In genomic region chr11:111368285-111368560, GRCh38 we compare ENCODE assay signal across 38 cellular contexts. TPM values are rescaled to one million over a fixed set of nuclear protein-coding genes. Genes with fewer than 3 reads are reported as not detected.
DNase-seq lines count a peak whose midpoint lies in the region; ATAC-seq and TF ChIP-seq lines count a peak whose summit lies in the region.
"Had no signal": no experiment of that assay in that cellular context is flagged by ENCODE, and none has a peak within 500 bp of the region (broad histone marks: within the 10 kb centered on the region; RNA-seq: fewer than 3 reads in every experiment).

No MANE protein-coding gene starts in this region.

- no peak for TF ChIP-seq CTCF in dorsolateral prefrontal cortex (IDR thresholded peaks at IDR 0.05 in 54 of 56, conservative IDR thresholded peaks at IDR 0.05 in 2 of 56; ENCODE audit: low read depth in 1 of 56, partially characterized antibody in 56 of 56)

- no peak overlapping the region for H3K4me3 ChIP-seq in dorsolateral prefrontal cortex
- H3K4me3 ChIP-seq: A549, K562, lower lobe of right lung, MG63, prostate gland, SJCRH30, upper lobe of left lung had no signal

- H3K4me1 Mint-ChIP-seq in stimulated activated naive CD8-positive, alpha-beta T cell treated with anti-CD3 and anti-CD28 coated beads, Interleukin-15, Interleukin-2, amounts not matched to agents 100 ng/mL and 50 ng/mL, for 24 hours (ENCODE audit: low read depth): peaks cover 75% of the 10 kb centered on the region
- H3K4me1 Mint-ChIP-seq in stimulated activated naive CD8-positive, alpha-beta T cell treated with anti-CD3 and anti-CD28 coated beads, Interleukin-15, amount 100 ng/mL, for 72 hours: peaks cover 27% of the 10 kb centered on the region
- H3K4me1 Mint-ChIP-seq in activated T-helper 1 cell treated with anti-CD3 and anti-CD28 coated beads, Interleukin-12 subunit alpha, Interleukin-12 subunit beta, Interleukin-2, Interleukin-4 antibody, amounts not matched to agents 30 ng/mL and 10 ng/mL and 1 ng/mL, durations not matched to agents 14 hours and 24 hours and 36 hours (ENCODE audit: low read depth): peaks cover 66% of the 10 kb centered on the region
- H3K4me1 Mint-ChIP-seq: natural killer cell had no signal

- peak overlapping the region; percentile 52 for H3K27ac Mint-ChIP-seq in stimulated activated naive CD8-positive, alpha-beta T cell treated with anti-CD3 and anti-CD28 coated beads, Interleukin-15, Interleukin-2, amounts not matched to agents 100 ng/mL and 50 ng/mL, for 24 hours
- no peak overlapping the region for H3K27ac Mint-ChIP-seq in stimulated activated naive CD8-positive, alpha-beta T cell treated with anti-CD3 and anti-CD28 coated beads, Interleukin-15, amount 100 ng/mL, for 72 hours
- peak overlapping the region; percentile 61 for H3K27ac Mint-ChIP-seq in activated T-helper 1 cell treated with anti-CD3 and anti-CD28 coated beads, Interleukin-12 subunit alpha, Interleukin-12 subunit beta, Interleukin-2, Interleukin-4 antibody, amounts not matched to agents 30 ng/mL and 10 ng/mL and 1 ng/mL, durations not matched to agents 14 hours and 24 hours and 36 hours
- H3K27ac Mint-ChIP-seq: activated naive CD8-positive, alpha-beta T cell treated with anti-CD3 and anti-CD28 coated beads, Interleukin-2, amount 10 ng/mL, durations not matched to agents 7 days and 5 days; CD8-positive, alpha-beta T cell; effector memory CD8-positive, alpha-beta T cell; HFFc6; natural killer cell had no signal

- no peak overlapping the region for H3K27ac ChIP-seq in dorsolateral prefrontal cortex
- H3K27ac ChIP-seq: A549, lower lobe of right lung, prostate gland, SJCRH30, upper lobe of left lung had no signal

- no peak overlapping the region for H3K4me3 Mint-ChIP-seq in stimulated activated naive CD8-positive, alpha-beta T cell treated with anti-CD3 and anti-CD28 coated beads, Interleukin-15, Interleukin-2, amounts not matched to agents 100 ng/mL and 50 ng/mL, for 24 hours
- no peak overlapping the region for H3K4me3 Mint-ChIP-seq in stimulated activated naive CD8-positive, alpha-beta T cell treated with anti-CD3 and anti-CD28 coated beads, Interleukin-15, amount 100 ng/mL, for 72 hours
- no peak overlapping the region for H3K4me3 Mint-ChIP-seq in activated T-helper 1 cell treated with anti-CD3 and anti-CD28 coated beads, Interleukin-12 subunit alpha, Interleukin-12 subunit beta, Interleukin-2, Interleukin-4 antibody, amounts not matched to agents 30 ng/mL and 10 ng/mL and 1 ng/mL, durations not matched to agents 14 hours and 24 hours and 36 hours
- H3K4me3 Mint-ChIP-seq: activated naive CD8-positive, alpha-beta T cell treated with anti-CD3 and anti-CD28 coated beads, Interleukin-2, amount 10 ng/mL, durations not matched to agents 7 days and 5 days; CD8-positive, alpha-beta T cell; effector memory CD8-positive, alpha-beta T cell; HFFc6; natural killer cell had no signal

- intact Hi-C loops in activated T-helper 1 cell treated with anti-CD3 and anti-CD28 coated beads, Interleukin-12 subunit alpha, Interleukin-12 subunit beta, Interleukin-2, Interleukin-4 antibody, amounts not matched to agents 30 ng/mL and 10 ng/mL and 1 ng/mL, durations not matched to agents 14 hours and 24 hours and 36 hours (cut with micrococcal nuclease): no loop called here
- intact Hi-C loops in dorsolateral prefrontal cortex (cut with DNase I): no loop called here

- H3K27me3 Mint-ChIP-seq in stimulated activated naive CD8-positive, alpha-beta T cell treated with anti-CD3 and anti-CD28 coated beads, Interleukin-15, Interleukin-2, amounts not matched to agents 100 ng/mL and 50 ng/mL, for 24 hours: no peaks in the 10 kb centered on the region
- H3K27me3 Mint-ChIP-seq in stimulated activated naive CD8-positive, alpha-beta T cell treated with anti-CD3 and anti-CD28 coated beads, Interleukin-15, amount 100 ng/mL, for 72 hours: no peaks in the 10 kb centered on the region
- no peaks in the 10 kb centered on the region for H3K27me3 Mint-ChIP-seq in activated T-helper 1 cell treated with anti-CD3 and anti-CD28 coated beads, Interleukin-12 subunit alpha, Interleukin-12 subunit beta, Interleukin-2, Interleukin-4 antibody, amounts not matched to agents 30 ng/mL and 10 ng/mL and 1 ng/mL, durations not matched to agents 14 hours and 24 hours and 36 hours (ENCODE audit: insufficient read depth)
- H3K27me3 Mint-ChIP-seq: activated naive CD8-positive, alpha-beta T cell treated with anti-CD3 and anti-CD28 coated beads, Interleukin-2, amount 10 ng/mL, durations not matched to agents 7 days and 5 days had no signal

- no peaks in the 10 kb centered on the region for H3K36me3 Mint-ChIP-seq in stimulated activated naive CD8-positive, alpha-beta T cell treated with anti-CD3 and anti-CD28 coated beads, Interleukin-15, Interleukin-2, amounts not matched to agents 100 ng/mL and 50 ng/mL, for 24 hours (ENCODE audit: low read depth)
- H3K36me3 Mint-ChIP-seq in activated T-helper 1 cell treated with anti-CD3 and anti-CD28 coated beads, Interleukin-12 subunit alpha, Interleukin-12 subunit beta, Interleukin-2, Interleukin-4 antibody, amounts not matched to agents 30 ng/mL and 10 ng/mL and 1 ng/mL, durations not matched to agents 14 hours and 24 hours and 36 hours (ENCODE audit: low read depth): peaks cover 61% of the 10 kb centered on the region
- H3K36me3 Mint-ChIP-seq: CD8-positive, alpha-beta T cell; natural killer cell had no signal

- no peaks in the 10 kb centered on the region for H3K27me3 ChIP-seq in dorsolateral prefrontal cortex
- H3K27me3 ChIP-seq: MG63, SJCRH30, upper lobe of left lung had no signal

- DNase-seq in stimulated activated naive CD8-positive, alpha-beta T cell treated with anti-CD3 and anti-CD28 coated beads, Interleukin-15, amount 100 ng/mL, for 72 hours: no peak
- DNase-seq in activated T-helper 1 cell treated with anti-CD3 and anti-CD28 coated beads, Interleukin-12 subunit alpha, Interleukin-12 subunit beta, Interleukin-2, Interleukin-4 antibody, amounts not matched to agents 30 ng/mL and 10 ng/mL and 1 ng/mL, durations not matched to agents 14 hours and 24 hours and 36 hours (ENCODE audit: low spot score): no peak
- no peak for DNase-seq in NK-92 treated with Interleukin-12 subunit alpha and Interleukin-12 subunit beta, amount 100 ng/mL, for 24 hours (lab: John Stamatoyannopoulos, UW)
- DNase-seq in NCI-H226 (no peak), dorsolateral prefrontal cortex (no peak)
- DNase-seq in stimulated activated CD4-positive, alpha-beta T cell treated with anti-CD3 and anti-CD28 coated beads, Interleukin-2, amount 100 ng/mL, for 24 hours: no peak
- DNase-seq: activated CD4-positive, alpha-beta T cell treated with anti-CD3 and anti-CD28 coated beads for 4 hours; activated gamma-delta T cell; activated naive CD8-positive, alpha-beta T cell treated with anti-CD3 and anti-CD28 coated beads, Interleukin-2, amount 10 ng/mL, durations not matched to agents 7 days and 5 days; AML-193; CD8-positive, alpha-beta T cell; central memory CD4-positive, alpha-beta T cell; cortex of kidney; effector memory CD8-positive, alpha-beta T cell; HFFc6; hippocampal formation; lower lobe of right lung; MG63; natural killer cell; NCI-H2029; NCI-H526 treated with DMSO at 0.1 percent for 48 hours; occipital lobe; RPMI8226; SJCRH30; stimulated activated CD4-positive, alpha-beta T cell treated with anti-CD3 and anti-CD28 coated beads, Interleukin-12 subunit alpha, Interleukin-12 subunit beta, amount 100 ng/mL, for 4 hours; stimulated activated CD4-positive, alpha-beta T cell treated with anti-CD3 and anti-CD28 coated beads, Interleukin-4, amount 100 ng/mL, for 1 hour; T-helper 9 cell; upper lobe of left lung had no signal

- no peaks in the 10 kb centered on the region for H3K9me3 Mint-ChIP-seq in stimulated activated naive CD8-positive, alpha-beta T cell treated with anti-CD3 and anti-CD28 coated beads, Interleukin-15, Interleukin-2, amounts not matched to agents 100 ng/mL and 50 ng/mL, for 24 hours
- H3K9me3 Mint-ChIP-seq in stimulated activated naive CD8-positive, alpha-beta T cell treated with anti-CD3 and anti-CD28 coated beads, Interleukin-15, amount 100 ng/mL, for 72 hours: peaks cover 0 to 8% of the 10 kb centered on the region in 2 donors
- H3K9me3 Mint-ChIP-seq in activated T-helper 1 cell treated with anti-CD3 and anti-CD28 coated beads, Interleukin-12 subunit alpha, Interleukin-12 subunit beta, Interleukin-2, Interleukin-4 antibody, amounts not matched to agents 30 ng/mL and 10 ng/mL and 1 ng/mL, durations not matched to agents 14 hours and 24 hours and 36 hours: peaks cover 6% of the 10 kb centered on the region
- H3K9me3 Mint-ChIP-seq: CD8-positive, alpha-beta T cell; effector memory CD8-positive, alpha-beta T cell; HFFc6; natural killer cell had no signal

- no peak for ATAC-seq in stimulated activated naive CD8-positive, alpha-beta T cell treated with anti-CD3 and anti-CD28 coated beads, Interleukin-15, amount 100 ng/mL, for 72 hours
- ATAC-seq in HG02852 (IDR thresholded peaks at IDR 0.05; ENCODE audit: unreplicated experiment): peak; percentile 3
- ATAC-seq: A549; CD8-positive, alpha-beta T cell; effector memory CD8-positive, alpha-beta T cell; K562; lower lobe of right lung; natural killer cell; sciatic nerve had no signal

RNA-seq across cellular contexts. Expression of gene POU2AF1, which starts 10.9 kb away (rescaled TPM):
- total RNA-seq in activated T-helper 1 cell treated with anti-CD3 and anti-CD28 coated beads, Interleukin-12 subunit alpha, Interleukin-12 subunit beta, Interleukin-2, Interleukin-4 antibody, amounts not matched to agents 30 ng/mL and 10 ng/mL and 1 ng/mL, durations not matched to agents 14 hours and 24 hours and 36 hours: 80.7 and 81.0 TPM in 2 replicates
- 1 to 10 TPM in 65 of 120 experiments, under 1 TPM in 48, not detected in 7; 0.14 to 6.3 (median 1.1) TPM for total RNA-seq in dorsolateral prefrontal cortex
- total RNA-seq: Daoy, epithelial cell of proximal tubule, H1, HFFc6, HT1080, occipital lobe, SJCRH30 had no signal

Comparison
In these comparisons a context has a peak if more than half of its experiments do, and no peak if none do; other contexts are left out.
1. H3K27ac Mint-ChIP-seq: peak in stimulated activated naive CD8-positive, alpha-beta T cell treated with anti-CD3 and anti-CD28 coated beads, Interleukin-15, Interleukin-2, amounts not matched to agents 100 ng/mL and 50 ng/mL, for 24 hours (single experiment) and activated T-helper 1 cell treated with anti-CD3 and anti-CD28 coated beads, Interleukin-12 subunit alpha, Interleukin-12 subunit beta, Interleukin-2, Interleukin-4 antibody, amounts not matched to agents 30 ng/mL and 10 ng/mL and 1 ng/mL, durations not matched to agents 14 hours and 24 hours and 36 hours (single experiment); none in stimulated activated naive CD8-positive, alpha-beta T cell treated with anti-CD3 and anti-CD28 coated beads, Interleukin-15, amount 100 ng/mL, for 72 hours (0 of 2).
2. RNA of gene POU2AF1, which starts 10.9 kb away (total RNA-seq): 80.7 to 81.0 TPM in activated T-helper 1 cell treated with anti-CD3 and anti-CD28 coated beads, Interleukin-12 subunit alpha, Interleukin-12 subunit beta, Interleukin-2, Interleukin-4 antibody, amounts not matched to agents 30 ng/mL and 10 ng/mL and 1 ng/mL, durations not matched to agents 14 hours and 24 hours and 36 hours; 0.14 to 6.3 TPM in dorsolateral prefrontal cortex; every median in the first group is over 10 times any median in the second.